ENCODE assay signal across 1 cellular context in the genomic region with DNA sequence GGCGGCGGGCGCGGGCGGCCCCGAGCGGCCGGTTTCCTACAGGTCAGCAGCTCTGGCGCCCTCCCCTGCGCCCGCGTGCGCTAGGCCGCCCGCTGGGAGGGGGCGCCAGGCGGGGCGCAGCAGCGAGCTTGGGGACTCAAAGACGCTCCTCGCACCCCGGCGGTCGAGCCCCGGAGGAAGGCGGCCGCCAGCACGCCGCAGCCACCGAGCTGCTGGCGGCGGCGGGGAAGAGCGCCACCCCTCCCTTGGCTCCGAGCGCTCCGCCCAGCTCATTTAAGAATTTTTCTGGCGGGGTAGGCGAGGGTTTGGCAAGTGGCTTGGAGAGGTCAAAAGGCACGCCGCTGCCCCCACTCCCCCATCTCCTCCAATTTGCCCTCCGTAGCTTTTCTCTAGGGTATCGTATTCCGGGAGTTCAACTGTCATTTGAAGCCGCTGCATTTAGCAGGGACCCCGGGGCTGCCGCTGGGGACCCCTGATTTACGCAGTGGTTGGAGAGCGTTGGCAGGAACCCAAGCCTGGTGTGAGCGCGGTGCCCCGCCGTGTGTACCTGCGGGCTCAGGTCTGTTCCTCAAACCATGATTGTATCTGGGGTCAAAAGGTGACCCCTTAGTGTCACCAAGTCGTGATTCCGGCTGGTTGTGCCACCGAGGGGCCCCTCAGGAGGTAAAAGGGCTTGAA.
TF ChIP-seq lines count a peak whose summit lies in the region.

No MANE protein-coding gene starts in this region.

TF ChIP-seq in K562, 482 proteins besides CTCF, POLR2A, EP300 and RAD21 (continued from another document and continues in another):
- TF ChIP-seq, protein P1, sequence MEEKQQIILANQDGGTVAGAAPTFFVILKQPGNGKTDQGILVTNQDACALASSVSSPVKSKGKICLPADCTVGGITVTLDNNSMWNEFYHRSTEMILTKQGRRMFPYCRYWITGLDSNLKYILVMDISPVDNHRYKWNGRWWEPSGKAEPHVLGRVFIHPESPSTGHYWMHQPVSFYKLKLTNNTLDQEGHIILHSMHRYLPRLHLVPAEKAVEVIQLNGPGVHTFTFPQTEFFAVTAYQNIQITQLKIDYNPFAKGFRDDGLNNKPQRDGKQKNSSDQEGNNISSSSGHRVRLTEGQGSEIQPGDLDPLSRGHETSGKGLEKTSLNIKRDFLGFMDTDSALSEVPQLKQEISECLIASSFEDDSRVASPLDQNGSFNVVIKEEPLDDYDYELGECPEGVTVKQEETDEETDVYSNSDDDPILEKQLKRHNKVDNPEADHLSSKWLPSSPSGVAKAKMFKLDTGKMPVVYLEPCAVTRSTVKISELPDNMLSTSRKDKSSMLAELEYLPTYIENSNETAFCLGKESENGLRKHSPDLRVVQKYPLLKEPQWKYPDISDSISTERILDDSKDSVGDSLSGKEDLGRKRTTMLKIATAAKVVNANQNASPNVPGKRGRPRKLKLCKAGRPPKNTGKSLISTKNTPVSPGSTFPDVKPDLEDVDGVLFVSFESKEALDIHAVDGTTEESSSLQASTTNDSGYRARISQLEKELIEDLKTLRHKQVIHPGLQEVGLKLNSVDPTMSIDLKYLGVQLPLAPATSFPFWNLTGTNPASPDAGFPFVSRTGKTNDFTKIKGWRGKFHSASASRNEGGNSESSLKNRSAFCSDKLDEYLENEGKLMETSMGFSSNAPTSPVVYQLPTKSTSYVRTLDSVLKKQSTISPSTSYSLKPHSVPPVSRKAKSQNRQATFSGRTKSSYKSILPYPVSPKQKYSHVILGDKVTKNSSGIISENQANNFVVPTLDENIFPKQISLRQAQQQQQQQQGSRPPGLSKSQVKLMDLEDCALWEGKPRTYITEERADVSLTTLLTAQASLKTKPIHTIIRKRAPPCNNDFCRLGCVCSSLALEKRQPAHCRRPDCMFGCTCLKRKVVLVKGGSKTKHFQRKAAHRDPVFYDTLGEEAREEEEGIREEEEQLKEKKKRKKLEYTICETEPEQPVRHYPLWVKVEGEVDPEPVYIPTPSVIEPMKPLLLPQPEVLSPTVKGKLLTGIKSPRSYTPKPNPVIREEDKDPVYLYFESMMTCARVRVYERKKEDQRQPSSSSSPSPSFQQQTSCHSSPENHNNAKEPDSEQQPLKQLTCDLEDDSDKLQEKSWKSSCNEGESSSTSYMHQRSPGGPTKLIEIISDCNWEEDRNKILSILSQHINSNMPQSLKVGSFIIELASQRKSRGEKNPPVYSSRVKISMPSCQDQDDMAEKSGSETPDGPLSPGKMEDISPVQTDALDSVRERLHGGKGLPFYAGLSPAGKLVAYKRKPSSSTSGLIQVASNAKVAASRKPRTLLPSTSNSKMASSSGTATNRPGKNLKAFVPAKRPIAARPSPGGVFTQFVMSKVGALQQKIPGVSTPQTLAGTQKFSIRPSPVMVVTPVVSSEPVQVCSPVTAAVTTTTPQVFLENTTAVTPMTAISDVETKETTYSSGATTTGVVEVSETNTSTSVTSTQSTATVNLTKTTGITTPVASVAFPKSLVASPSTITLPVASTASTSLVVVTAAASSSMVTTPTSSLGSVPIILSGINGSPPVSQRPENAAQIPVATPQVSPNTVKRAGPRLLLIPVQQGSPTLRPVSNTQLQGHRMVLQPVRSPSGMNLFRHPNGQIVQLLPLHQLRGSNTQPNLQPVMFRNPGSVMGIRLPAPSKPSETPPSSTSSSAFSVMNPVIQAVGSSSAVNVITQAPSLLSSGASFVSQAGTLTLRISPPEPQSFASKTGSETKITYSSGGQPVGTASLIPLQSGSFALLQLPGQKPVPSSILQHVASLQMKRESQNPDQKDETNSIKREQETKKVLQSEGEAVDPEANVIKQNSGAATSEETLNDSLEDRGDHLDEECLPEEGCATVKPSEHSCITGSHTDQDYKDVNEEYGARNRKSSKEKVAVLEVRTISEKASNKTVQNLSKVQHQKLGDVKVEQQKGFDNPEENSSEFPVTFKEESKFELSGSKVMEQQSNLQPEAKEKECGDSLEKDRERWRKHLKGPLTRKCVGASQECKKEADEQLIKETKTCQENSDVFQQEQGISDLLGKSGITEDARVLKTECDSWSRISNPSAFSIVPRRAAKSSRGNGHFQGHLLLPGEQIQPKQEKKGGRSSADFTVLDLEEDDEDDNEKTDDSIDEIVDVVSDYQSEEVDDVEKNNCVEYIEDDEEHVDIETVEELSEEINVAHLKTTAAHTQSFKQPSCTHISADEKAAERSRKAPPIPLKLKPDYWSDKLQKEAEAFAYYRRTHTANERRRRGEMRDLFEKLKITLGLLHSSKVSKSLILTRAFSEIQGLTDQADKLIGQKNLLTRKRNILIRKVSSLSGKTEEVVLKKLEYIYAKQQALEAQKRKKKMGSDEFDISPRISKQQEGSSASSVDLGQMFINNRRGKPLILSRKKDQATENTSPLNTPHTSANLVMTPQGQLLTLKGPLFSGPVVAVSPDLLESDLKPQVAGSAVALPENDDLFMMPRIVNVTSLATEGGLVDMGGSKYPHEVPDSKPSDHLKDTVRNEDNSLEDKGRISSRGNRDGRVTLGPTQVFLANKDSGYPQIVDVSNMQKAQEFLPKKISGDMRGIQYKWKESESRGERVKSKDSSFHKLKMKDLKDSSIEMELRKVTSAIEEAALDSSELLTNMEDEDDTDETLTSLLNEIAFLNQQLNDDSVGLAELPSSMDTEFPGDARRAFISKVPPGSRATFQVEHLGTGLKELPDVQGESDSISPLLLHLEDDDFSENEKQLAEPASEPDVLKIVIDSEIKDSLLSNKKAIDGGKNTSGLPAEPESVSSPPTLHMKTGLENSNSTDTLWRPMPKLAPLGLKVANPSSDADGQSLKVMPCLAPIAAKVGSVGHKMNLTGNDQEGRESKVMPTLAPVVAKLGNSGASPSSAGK (IDR thresholded peaks at IDR 0.05), result no peak
- TF ChIP-seq ZFX (CRISPR knock-in tag; IDR thresholded peaks at IDR 0.05), result peak; percentile 82
- TF ChIP-seq TAF15 (IDR thresholded peaks at IDR 0.05; ENCODE audit: low read depth, low read length), result no peak
- TF ChIP-seq CSDE1 (IDR thresholded peaks at IDR 0.05), result no peak
- 0 out of 2 replicates have a peak, but pooled peaks have one; percentile 9 for TF ChIP-seq SPI1 (IDR thresholded peaks at IDR 0.05; ENCODE audit: borderline replicate concordance, low read depth, low read length)
- no peak for TF ChIP-seq POLR2H (tag; IDR thresholded peaks at IDR 0.05; ENCODE audit: low read depth)
- TF ChIP-seq, protein P2, sequence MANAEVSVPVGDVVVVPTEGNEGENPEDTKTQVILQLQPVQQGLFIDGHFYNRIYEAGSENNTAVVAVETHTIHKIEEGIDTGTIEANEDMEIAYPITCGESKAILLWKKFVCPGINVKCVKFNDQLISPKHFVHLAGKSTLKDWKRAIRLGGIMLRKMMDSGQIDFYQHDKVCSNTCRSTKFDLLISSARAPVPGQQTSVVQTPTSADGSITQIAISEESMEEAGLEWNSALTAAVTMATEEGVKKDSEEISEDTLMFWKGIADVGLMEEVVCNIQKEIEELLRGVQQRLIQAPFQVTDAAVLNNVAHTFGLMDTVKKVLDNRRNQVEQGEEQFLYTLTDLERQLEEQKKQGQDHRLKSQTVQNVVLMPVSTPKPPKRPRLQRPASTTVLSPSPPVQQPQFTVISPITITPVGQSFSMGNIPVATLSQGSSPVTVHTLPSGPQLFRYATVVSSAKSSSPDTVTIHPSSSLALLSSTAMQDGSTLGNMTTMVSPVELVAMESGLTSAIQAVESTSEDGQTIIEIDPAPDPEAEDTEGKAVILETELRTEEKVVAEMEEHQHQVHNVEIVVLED (CRISPR knock-in tag; IDR thresholded peaks at IDR 0.05), result no peak; the same call in 1 of the 2 replicates
- TF ChIP-seq SRSF3 (IDR thresholded peaks at IDR 0.05; ENCODE audit: insufficient read depth, low read length), result 0 out of 2 replicates have a peak, but pooled peaks have one; percentile 37
- TF ChIP-seq CEBPG (CRISPR knock-in tag; IDR thresholded peaks at IDR 0.05), result peak; percentile 48; the same call in 1 of the 2 replicates
- TF ChIP-seq CEBPG (tag; conservative IDR thresholded peaks at IDR 0.05 in 1 of 2, IDR thresholded peaks at IDR 0.05 in 1 of 2), result no peak
- peak; percentile 46; the same call in 1 of the 2 replicates for TF ChIP-seq NR2C2 (CRISPR knock-in tag; IDR thresholded peaks at IDR 0.05)
- peak; percentile 97 for TF ChIP-seq NR2C2 (tag; IDR thresholded peaks at IDR 0.05)
- TF ChIP-seq, protein P3, sequence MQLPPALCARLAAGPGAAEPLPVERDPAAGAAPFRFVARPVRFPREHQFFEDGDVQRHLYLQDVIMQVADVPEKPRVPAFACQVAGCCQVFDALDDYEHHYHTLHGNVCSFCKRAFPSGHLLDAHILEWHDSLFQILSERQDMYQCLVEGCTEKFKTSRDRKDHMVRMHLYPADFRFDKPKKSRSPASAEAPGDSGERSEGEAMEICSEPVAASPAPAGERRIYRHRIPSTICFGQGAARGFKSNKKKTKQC (CRISPR knock-in tag; IDR thresholded peaks at IDR 0.05), result peak; percentile 56; the same call in 1 of the 2 replicates
- no peak for TF ChIP-seq ZNF311 (CRISPR knock-in tag; IDR thresholded peaks at IDR 0.05)
- no peak for TF ChIP-seq GTF2A2 (tag; IDR thresholded peaks at IDR 0.05)
- peak; percentile 67 for TF ChIP-seq GATAD2A (IDR thresholded peaks at IDR 0.05)
- no peak for TF ChIP-seq ZNF197 (CRISPR knock-in tag; IDR thresholded peaks at IDR 0.05; ENCODE audit: low read depth)
- peak; percentile 83 for TF ChIP-seq BRD9 (IDR thresholded peaks at IDR 0.05; ENCODE audit: low read depth, partially characterized antibody)
- TF ChIP-seq RBFOX2 (IDR thresholded peaks at IDR 0.05; ENCODE audit: low read depth, low read length), result peak; percentile 90
- TF ChIP-seq, protein P4, sequence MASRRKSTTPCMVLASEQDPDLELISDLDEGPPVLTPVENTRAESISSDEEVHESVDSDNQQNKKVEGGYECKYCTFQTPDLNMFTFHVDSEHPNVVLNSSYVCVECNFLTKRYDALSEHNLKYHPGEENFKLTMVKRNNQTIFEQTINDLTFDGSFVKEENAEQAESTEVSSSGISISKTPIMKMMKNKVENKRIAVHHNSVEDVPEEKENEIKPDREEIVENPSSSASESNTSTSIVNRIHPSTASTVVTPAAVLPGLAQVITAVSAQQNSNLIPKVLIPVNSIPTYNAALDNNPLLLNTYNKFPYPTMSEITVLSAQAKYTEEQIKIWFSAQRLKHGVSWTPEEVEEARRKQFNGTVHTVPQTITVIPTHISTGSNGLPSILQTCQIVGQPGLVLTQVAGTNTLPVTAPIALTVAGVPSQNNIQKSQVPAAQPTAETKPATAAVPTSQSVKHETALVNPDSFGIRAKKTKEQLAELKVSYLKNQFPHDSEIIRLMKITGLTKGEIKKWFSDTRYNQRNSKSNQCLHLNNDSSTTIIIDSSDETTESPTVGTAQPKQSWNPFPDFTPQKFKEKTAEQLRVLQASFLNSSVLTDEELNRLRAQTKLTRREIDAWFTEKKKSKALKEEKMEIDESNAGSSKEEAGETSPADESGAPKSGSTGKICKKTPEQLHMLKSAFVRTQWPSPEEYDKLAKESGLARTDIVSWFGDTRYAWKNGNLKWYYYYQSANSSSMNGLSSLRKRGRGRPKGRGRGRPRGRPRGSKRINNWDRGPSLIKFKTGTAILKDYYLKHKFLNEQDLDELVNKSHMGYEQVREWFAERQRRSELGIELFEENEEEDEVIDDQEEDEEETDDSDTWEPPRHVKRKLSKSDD (conservative IDR thresholded peaks at IDR 0.05; ENCODE audit: low read length), result no peak
- TF ChIP-seq BRD4 (IDR thresholded peaks at IDR 0.05), result peak; percentile 86; the same call in 1 of the 2 replicates
- peak; percentile 99; the same call in 1 of the 2 replicates for TF ChIP-seq KAT7 (CRISPR knock-in tag; IDR thresholded peaks at IDR 0.05; ENCODE audit: borderline replicate concordance)
- no peak for TF ChIP-seq FOXM1 (IDR thresholded peaks at IDR 0.05; ENCODE audit: low read depth)
- TF ChIP-seq FOXM1 (CRISPR knock-in tag; IDR thresholded peaks at IDR 0.05; ENCODE audit: low read depth), result no peak
- TF ChIP-seq, protein P5, sequence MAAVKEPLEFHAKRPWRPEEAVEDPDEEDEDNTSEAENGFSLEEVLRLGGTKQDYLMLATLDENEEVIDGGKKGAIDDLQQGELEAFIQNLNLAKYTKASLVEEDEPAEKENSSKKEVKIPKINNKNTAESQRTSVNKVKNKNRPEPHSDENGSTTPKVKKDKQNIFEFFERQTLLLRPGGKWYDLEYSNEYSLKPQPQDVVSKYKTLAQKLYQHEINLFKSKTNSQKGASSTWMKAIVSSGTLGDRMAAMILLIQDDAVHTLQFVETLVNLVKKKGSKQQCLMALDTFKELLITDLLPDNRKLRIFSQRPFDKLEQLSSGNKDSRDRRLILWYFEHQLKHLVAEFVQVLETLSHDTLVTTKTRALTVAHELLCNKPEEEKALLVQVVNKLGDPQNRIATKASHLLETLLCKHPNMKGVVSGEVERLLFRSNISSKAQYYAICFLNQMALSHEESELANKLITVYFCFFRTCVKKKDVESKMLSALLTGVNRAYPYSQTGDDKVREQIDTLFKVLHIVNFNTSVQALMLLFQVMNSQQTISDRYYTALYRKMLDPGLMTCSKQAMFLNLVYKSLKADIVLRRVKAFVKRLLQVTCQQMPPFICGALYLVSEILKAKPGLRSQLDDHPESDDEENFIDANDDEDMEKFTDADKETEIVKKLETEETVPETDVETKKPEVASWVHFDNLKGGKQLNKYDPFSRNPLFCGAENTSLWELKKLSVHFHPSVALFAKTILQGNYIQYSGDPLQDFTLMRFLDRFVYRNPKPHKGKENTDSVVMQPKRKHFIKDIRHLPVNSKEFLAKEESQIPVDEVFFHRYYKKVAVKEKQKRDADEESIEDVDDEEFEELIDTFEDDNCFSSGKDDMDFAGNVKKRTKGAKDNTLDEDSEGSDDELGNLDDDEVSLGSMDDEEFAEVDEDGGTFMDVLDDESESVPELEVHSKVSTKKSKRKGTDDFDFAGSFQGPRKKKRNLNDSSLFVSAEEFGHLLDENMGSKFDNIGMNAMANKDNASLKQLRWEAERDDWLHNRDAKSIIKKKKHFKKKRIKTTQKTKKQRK (IDR thresholded peaks at IDR 0.05; ENCODE audit: borderline replicate concordance, low read depth, low read length), result no peak
- peak; percentile 53; the same call in 1 of the 2 replicates for TF ChIP-seq ZEB2 (IDR thresholded peaks at IDR 0.05)
- TF ChIP-seq, protein P6, sequence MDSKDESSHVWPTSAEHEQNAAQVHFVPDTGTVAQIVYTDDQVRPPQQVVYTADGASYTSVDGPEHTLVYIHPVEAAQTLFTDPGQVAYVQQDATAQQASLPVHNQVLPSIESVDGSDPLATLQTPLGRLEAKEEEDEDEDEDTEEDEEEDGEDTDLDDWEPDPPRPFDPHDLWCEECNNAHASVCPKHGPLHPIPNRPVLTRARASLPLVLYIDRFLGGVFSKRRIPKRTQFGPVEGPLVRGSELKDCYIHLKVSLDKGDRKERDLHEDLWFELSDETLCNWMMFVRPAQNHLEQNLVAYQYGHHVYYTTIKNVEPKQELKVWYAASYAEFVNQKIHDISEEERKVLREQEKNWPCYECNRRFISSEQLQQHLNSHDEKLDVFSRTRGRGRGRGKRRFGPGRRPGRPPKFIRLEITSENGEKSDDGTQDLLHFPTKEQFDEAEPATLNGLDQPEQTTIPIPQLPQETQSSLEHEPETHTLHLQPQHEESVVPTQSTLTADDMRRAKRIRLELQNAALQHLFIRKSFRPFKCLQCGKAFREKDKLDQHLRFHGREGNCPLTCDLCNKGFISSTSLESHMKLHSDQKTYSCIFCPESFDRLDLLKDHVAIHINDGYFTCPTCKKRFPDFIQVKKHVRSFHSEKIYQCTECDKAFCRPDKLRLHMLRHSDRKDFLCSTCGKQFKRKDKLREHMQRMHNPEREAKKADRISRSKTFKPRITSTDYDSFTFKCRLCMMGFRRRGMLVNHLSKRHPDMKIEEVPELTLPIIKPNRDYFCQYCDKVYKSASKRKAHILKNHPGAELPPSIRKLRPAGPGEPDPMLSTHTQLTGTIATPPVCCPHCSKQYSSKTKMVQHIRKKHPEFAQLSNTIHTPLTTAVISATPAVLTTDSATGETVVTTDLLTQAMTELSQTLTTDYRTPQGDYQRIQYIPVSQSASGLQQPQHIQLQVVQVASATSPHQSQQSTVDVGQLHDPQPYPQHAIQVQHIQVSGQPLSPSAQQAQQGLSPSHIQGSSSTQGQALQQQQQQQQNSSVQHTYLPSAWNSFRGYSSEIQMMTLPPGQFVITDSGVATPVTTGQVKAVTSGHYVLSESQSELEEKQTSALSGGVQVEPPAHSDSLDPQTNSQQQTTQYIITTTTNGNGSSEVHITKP (IDR thresholded peaks at IDR 0.05; ENCODE audit: partially characterized antibody), result peak; percentile 93
- TF ChIP-seq STAT5B (CRISPR knock-in tag; IDR thresholded peaks at IDR 0.05), result no peak
- TF ChIP-seq ZNF780A (CRISPR knock-in tag; IDR thresholded peaks at IDR 0.05), result peak; percentile 39; the same call in 1 of the 2 replicates
